Comparison of ENCODE assay signal across 29 cellular contexts in genomic region chr16:1945559-1946391, GRCh38. TPM values are rescaled to one million over a fixed set of nuclear protein-coding genes. Genes with fewer than 3 reads are reported as not detected.
"Had no signal": no experiment of that assay in that cellular context is flagged by ENCODE, and none has a peak within 500 bp of the region (broad histone marks: within the 10 kb centered on the region; RNA-seq: fewer than 3 reads in every experiment).

No MANE protein-coding gene starts in this region.

- H3K36me3 ChIP-seq: WERI-Rb-1 had no signal

- H3K27ac ChIP-seq: ascending aorta, hepatocyte, thoracic aorta, upper lobe of left lung, WERI-Rb-1 had no signal

- DNase-seq: activated CD4-positive, alpha-beta T cell treated with anti-CD3 and anti-CD28 coated beads, Interleukin-2, amount 10 ng/mL, durations not matched to agents 7 days and 5 days; activated CD4-positive, CD25-positive, alpha-beta regulatory T cell treated with anti-CD3 and anti-CD28 coated beads, Interleukin-2, amount 50 U/mL, for 72 hours; activated CD8-positive, alpha-beta memory T cell treated with anti-CD3 and anti-CD28 coated beads, Interleukin-2, amount 10 ng/mL, durations not matched to agents 7 days and 5 days; activated CD8-positive, alpha-beta T cell treated with anti-CD3 and anti-CD28 coated beads for 36 hours; activated gamma-delta T cell treated with Interleukin-2 at 50 U/mL for 16 hours; activated T-cell treated with anti-CD3 and anti-CD28 coated beads for 4 hours; central memory CD4-positive, alpha-beta T cell; effector memory CD4-positive, alpha-beta T cell; foreskin melanocyte; glutamatergic neuron; naive thymus-derived CD4-positive, alpha-beta T cell; retina; stimulated activated CD4-positive, alpha-beta T cell treated with anti-CD3 and anti-CD28 coated beads, Interleukin-4, amount 100 ng/mL, for 24 hours; stimulated activated naive CD4-positive, alpha-beta T cell treated with Interleukin-2 at 50 U/mL for 16 hours; T-cell; WERI-Rb-1 had no signal

- H2AFZ ChIP-seq: hepatocyte had no signal

- FAIRE-seq: endothelial cell of umbilical vein, TTC549 had no signal

- H3K9me3 ChIP-seq: ascending aorta, thoracic aorta, upper lobe of left lung had no signal

- H3K27me3 ChIP-seq: ascending aorta, hepatocyte, upper lobe of left lung had no signal

- H3K4me3 ChIP-seq: ascending aorta, hepatocyte, thoracic aorta, upper lobe of left lung had no signal

- H3K4me2 ChIP-seq: hepatocyte had no signal

- ATAC-seq: activated CD8-positive, alpha-beta memory T cell treated with anti-CD3 and anti-CD28 coated beads, Interleukin-2, amount 10 ng/mL, durations not matched to agents 7 days and 5 days; activated CD8-positive, alpha-beta T cell treated with anti-CD3 and anti-CD28 coated beads for 36 hours; activated naive CD4-positive, alpha-beta T cell treated with anti-CD3 and anti-CD28 coated beads, Interleukin-2, amount 50 U/mL, for 72 hours; esophagus mucosa; naive thymus-derived CD4-positive, alpha-beta T cell; T-cell had no signal

RNA-seq across cellular contexts. Expression of gene RPL3L, which starts 8.7 kb away (rescaled TPM):
- total RNA-seq: activated CD4-positive, alpha-beta T cell treated with anti-CD3 and anti-CD28 coated beads, Interleukin-2, amount 10 ng/mL, durations not matched to agents 7 days and 5 days; activated CD8-positive, alpha-beta T cell treated with anti-CD3 and anti-CD28 coated beads for 36 hours; activated naive CD4-positive, alpha-beta T cell treated with anti-CD3 and anti-CD28 coated beads, Interleukin-2, amount 50 U/mL, for 72 hours; ascending aorta; dermis microvascular lymphatic vessel endothelial cell; endothelial cell of umbilical vein; hepatocyte; naive thymus-derived CD4-positive, alpha-beta T cell; neural crest cell; omental fat pad; posterior vena cava; T-cell; thoracic aorta; upper lobe of left lung had no signal
- polyA plus RNA-seq: endothelial cell of umbilical vein; naive thymus-derived CD4-positive, alpha-beta T cell had no signal

RNA-seq across cellular contexts. Expression of gene RNF151, which starts 20.9 kb away (rescaled TPM):
- total RNA-seq: activated CD4-positive, alpha-beta T cell treated with anti-CD3 and anti-CD28 coated beads, Interleukin-2, amount 10 ng/mL, durations not matched to agents 7 days and 5 days; activated CD8-positive, alpha-beta memory T cell treated with anti-CD3 and anti-CD28 coated beads, Interleukin-2, amount 10 ng/mL, durations not matched to agents 7 days and 5 days; activated CD8-positive, alpha-beta T cell treated with anti-CD3 and anti-CD28 coated beads for 36 hours; ascending aorta; dermis microvascular lymphatic vessel endothelial cell; endothelial cell of umbilical vein; esophagus mucosa; hepatocyte; lower leg skin; neural crest cell; omental fat pad; posterior vena cava; thoracic aorta had no signal
- polyA plus RNA-seq: endothelial cell of umbilical vein; hepatocyte; naive thymus-derived CD4-positive, alpha-beta T cell had no signal
